In the genomic region with DNA sequence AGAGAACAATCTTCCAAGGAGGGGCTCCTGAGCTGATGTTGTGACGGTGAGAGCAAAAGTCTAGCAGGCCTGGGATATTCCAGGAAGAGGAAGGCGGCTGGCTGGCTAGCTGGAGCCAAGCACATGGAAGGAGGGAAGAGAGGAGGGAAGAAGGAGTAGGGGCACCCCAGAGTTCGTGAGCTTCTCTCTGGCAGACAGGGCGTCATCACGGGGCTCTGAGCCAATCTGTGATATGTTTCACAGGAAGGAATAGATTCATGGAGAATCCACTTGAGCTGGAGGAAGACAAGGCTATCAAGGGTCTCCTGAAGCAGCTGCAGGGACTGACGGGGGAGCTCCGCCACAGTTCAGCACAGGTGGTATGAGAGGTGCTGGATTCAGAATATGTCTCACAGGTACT, we compare ENCODE assay signal across 20 cellular contexts.
DNase-seq lines count a peak whose midpoint lies in the region; ATAC-seq and TF ChIP-seq lines count a peak whose summit lies in the region.
"Had no signal": no experiment of that assay in that cellular context is flagged by ENCODE, and none has a peak within 500 bp of the region (broad histone marks: within the 10 kb centered on the region; RNA-seq: fewer than 3 reads in every experiment).

No MANE protein-coding gene starts in this region.

- H3K4me1 Mint-ChIP-seq in T-helper 17 cell: peaks cover 5% of the 10 kb centered on the region
- peaks cover 13% of the 10 kb centered on the region for H3K4me1 Mint-ChIP-seq in memory B cell
- H3K4me1 Mint-ChIP-seq in chondrocyte (ENCODE audit: low read depth): peaks cover 12% of the 10 kb centered on the region

- H3K27me3 Mint-ChIP-seq in T-helper 17 cell: no peaks in the 10 kb centered on the region
- no peaks in the 10 kb centered on the region for H3K27me3 Mint-ChIP-seq in memory B cell
- H3K27me3 Mint-ChIP-seq in chondrocyte (ENCODE audit: low read depth): no peaks in the 10 kb centered on the region

- TF ChIP-seq CTCF in ovary (IDR thresholded peaks at IDR 0.05) (no peak), chondrocyte (IDR thresholded peaks at IDR 0.05) (no peak)

- peak overlapping the region in 9 of 11 experiments; percentile 18 to 77 (median 62); a peak in 17 of 22 replicates for H3K27ac ChIP-seq in BLaER1 treated with 17β-estradiol and CSF1 and Interleukin-3, amounts not matched to agents 10 nM and 100 nM
- no peak overlapping the region for H3K27ac ChIP-seq in ovary
- H3K27ac ChIP-seq: PC-9, SJCRH30 had no signal

- H3K9me3 ChIP-seq in BLaER1 treated with 17β-estradiol and CSF1 and Interleukin-3, amounts not matched to agents 10 nM and 100 nM (replicated peaks in 1 of 11): peaks cover 12 to 27% (median 14%) of the 10 kb centered on the region in 11 experiments; a peak in 19 of 22 replicates
- H3K9me3 ChIP-seq in T-helper 17 cell (ENCODE audit: control insufficient read depth, low read length, poor library complexity, severe bottlenecking) (no peaks in the 10 kb centered on the region), ovary (peaks cover 0 to 3% of the 10 kb centered on the region in 2 donors)
- H3K9me3 ChIP-seq: SJCRH30 had no signal

- WGBS in ovary, 3 donors: 36 to 50% (median 48%) methylated on average over 7 of the region's 7 CpGs

- intact Hi-C loops in ovary (cut with DNase I): no loop called here

- TF ChIP-seq POLR2A in ovary (IDR thresholded peaks at IDR 0.05): no peak

- no peak for ATAC-seq in T-helper 17 cell
- ATAC-seq in memory B cell (ENCODE audit: low read depth): no peak
- ATAC-seq: CD8-positive, alpha-beta T cell; Right ventricle myocardium inferior; SK-N-SH treated with all-trans-retinoic acid at 6 μM for 48 hours had no signal

- TF ChIP-seq EP300 in ovary (IDR thresholded peaks at IDR 0.05): no peak

- no peak overlapping the region for H3K4me3 Mint-ChIP-seq in T-helper 17 cell
- H3K4me3 Mint-ChIP-seq in memory B cell: no peak overlapping the region
- no peak overlapping the region for H3K4me3 Mint-ChIP-seq in chondrocyte (ENCODE audit: unreplicated experiment)
- H3K4me3 Mint-ChIP-seq: CD8-positive, alpha-beta T cell had no signal

- H3K4me3 ChIP-seq in BLaER1 treated with 17β-estradiol and CSF1 and Interleukin-3, amounts not matched to agents 10 nM and 100 nM: no peak overlapping the region
- H3K4me3 ChIP-seq in ovary: no peak overlapping the region
- H3K4me3 ChIP-seq: MG63, PC-9, SJCRH30 had no signal

- no peaks in the 10 kb centered on the region for H3K27me3 ChIP-seq in BLaER1 treated with 17β-estradiol and CSF1 and Interleukin-3, amounts not matched to agents 10 nM and 100 nM
- no peaks in the 10 kb centered on the region for H3K27me3 ChIP-seq in ovary
- H3K27me3 ChIP-seq: MG63, SJCRH30 had no signal

- H3K9ac ChIP-seq in BLaER1 treated with 17β-estradiol and CSF1 and Interleukin-3, amounts not matched to agents 10 nM and 100 nM: peak overlapping the region in 6 of 11 experiments; percentile 1 to 63 (median 43); a peak in 9 of 22 replicates

- H3K36me3 Mint-ChIP-seq in T-helper 17 cell (ENCODE audit: low read depth) (peaks cover 17% of the 10 kb centered on the region), memory B cell (peaks cover 53% of the 10 kb centered on the region), chondrocyte (ENCODE audit: low read depth) (peaks cover 15% of the 10 kb centered on the region)

- H3K4me1 ChIP-seq in BLaER1 treated with 17β-estradiol and CSF1 and Interleukin-3, amounts not matched to agents 10 nM and 100 nM: peaks cover 33 to 71% (median 63%) of the 10 kb centered on the region in 10 experiments
- H3K4me1 ChIP-seq in ovary (ENCODE audit: insufficient read depth): peaks cover 1% of the 10 kb centered on the region
- H3K4me1 ChIP-seq: SJCRH30 had no signal

- DNase-seq in T-helper 17 cell: no peak
- no peak for DNase-seq in memory B cell (ENCODE audit: low spot score in 2 of 2)
- DNase-seq in ovary: peak in 3 of 5 donors; percentile 24 to 49 (median 42)
- DNase-seq in C1 segment of cervical spinal cord (lab: John Stamatoyannopoulos, UW): no peak
- no peak for DNase-seq in activated CD4-positive, alpha-beta T cell treated with anti-CD3 and anti-CD28 coated beads for 4 hours
- no peak for DNase-seq in chondrocyte (ENCODE audit: low spot score)
- DNase-seq: CD8-positive, alpha-beta T cell; DND-41; H7; KG1; MG63; NCI-H1694; NCI-H2081; NCI-H2227 treated with DMSO at 0.1 percent for 48 hours; NCI-H526 treated with DMSO at 0.1 percent for 48 hours; PC-9; SJCRH30 had no signal

- H3K36me3 ChIP-seq in BLaER1 treated with 17β-estradiol and CSF1 and Interleukin-3, amounts not matched to agents 10 nM and 100 nM: peaks cover 30 to 53% (median 44%) of the 10 kb centered on the region in 11 experiments
- H3K36me3 ChIP-seq in ovary: no peaks in the 10 kb centered on the region
- H3K36me3 ChIP-seq: SJCRH30 had no signal

- H3K27ac Mint-ChIP-seq in T-helper 17 cell: peak overlapping the region; percentile 57
- peak overlapping the region; percentile 74 for H3K27ac Mint-ChIP-seq in memory B cell
- H3K27ac Mint-ChIP-seq in chondrocyte (ENCODE audit: unreplicated experiment): no peak overlapping the region
- H3K27ac Mint-ChIP-seq: CD8-positive, alpha-beta T cell had no signal

- peak overlapping the region in 8 of 11 experiments; percentile 60 to 85 (median 76); a peak in 16 of 22 replicates for H3K4me2 ChIP-seq in BLaER1 treated with 17β-estradiol and CSF1 and Interleukin-3, amounts not matched to agents 10 nM and 100 nM
- H3K4me2 ChIP-seq: PC-9 had no signal

- H4K20me1 ChIP-seq in BLaER1 treated with 17β-estradiol and CSF1 and Interleukin-3, amounts not matched to agents 10 nM and 100 nM: peaks cover 0 to 27% (median 0%) of the 10 kb centered on the region in 11 experiments; a peak in 3 of 22 replicates

- peaks cover 12% of the 10 kb centered on the region for H3K9me3 Mint-ChIP-seq in memory B cell
- H3K9me3 Mint-ChIP-seq in chondrocyte (ENCODE audit: low read depth): peaks cover 4% of the 10 kb centered on the region

Comparison
In these comparisons a context has a peak if more than half of its experiments do, and no peak if none do; other contexts are left out.
1. H3K27ac ChIP-seq: peak in BLaER1 treated with 17β-estradiol and CSF1 and Interleukin-3, amounts not matched to agents 10 nM and 100 nM (9 of 11); none in ovary (0 of 2).
2. DNase-seq: peak in ovary (3 of 5); none in T-helper 17 cell (0 of 3), memory B cell (0 of 2), C1 segment of cervical spinal cord (0 of 14), activated CD4-positive, alpha-beta T cell treated with anti-CD3 and anti-CD28 coated beads for 4 hours (0 of 2) and chondrocyte (single experiment).